8 cellular contexts compared by ENCODE assay signal in the genomic region with DNA sequence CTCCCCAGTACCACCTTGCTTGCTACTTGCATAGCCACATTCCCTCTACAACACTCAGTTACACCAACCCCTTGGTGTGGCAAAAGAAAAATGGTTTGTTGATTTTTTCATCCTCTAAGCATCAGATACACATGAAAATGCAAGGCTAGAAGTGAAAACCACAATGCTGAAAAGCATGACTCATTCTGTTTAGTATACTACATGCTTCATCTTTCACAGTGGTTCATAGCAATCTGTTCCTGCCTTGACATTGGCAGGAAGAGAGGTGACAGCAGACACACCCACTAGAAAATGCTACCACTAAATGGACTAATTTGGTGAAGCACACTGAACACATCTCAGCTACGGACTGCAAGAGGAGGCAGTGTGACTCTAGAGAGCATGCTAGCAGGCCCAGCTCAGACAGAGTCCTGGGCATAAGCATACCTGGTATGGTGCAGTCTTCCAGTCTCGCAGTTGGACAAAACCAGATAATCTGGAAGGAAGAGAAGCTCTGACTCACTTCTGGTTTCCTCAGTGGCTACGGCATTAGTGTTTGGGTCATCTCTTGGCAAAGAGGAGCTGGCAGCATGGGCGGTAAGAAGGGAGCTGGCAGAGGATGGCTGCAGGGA. TPM values are rescaled to one million over a fixed set of nuclear protein-coding genes. Genes with fewer than 3 reads are reported as not detected.
A peak's percentile ranks its signal among the peaks of the same experiment; 100 is the strongest.
DNase-seq lines count a peak whose midpoint lies in the region; ATAC-seq, FAIRE-seq and TF ChIP-seq lines count a peak whose summit lies in the region.

No MANE protein-coding gene starts in this region.

- no peak overlapping the region for H2AFZ ChIP-seq in SK-N-SH (ENCODE audit: low read depth)

- H3K36me3 ChIP-seq in heart left ventricle (peaks cover 0 to 62% (median 36%) of the 10 kb centered on the region in 9 donors), SK-N-SH (replicated peaks in 1 of 2; ENCODE audit: control insufficient read depth in 1 of 2, insufficient read depth in 2 of 2, low read length in 1 of 2) (no peaks in the 10 kb centered on the region), kidney (ENCODE audit: control insufficient read depth in 1 of 2, insufficient read depth in 2 of 2, low read length in 2 of 2) (no peaks in the 10 kb centered on the region)

- H4K20me1 ChIP-seq in SK-N-SH (ENCODE audit: insufficient read depth): no peaks in the 10 kb centered on the region

- TF ChIP-seq CTCF in heart left ventricle (IDR thresholded peaks at IDR 0.05): no peak
- TF ChIP-seq CTCF in SK-N-SH (IDR thresholded peaks at IDR 0.05): no peak
- TF ChIP-seq CTCF in kidney (IDR thresholded peaks at IDR 0.05; ENCODE audit: borderline replicate concordance, extremely low read depth, insufficient read depth): no peak

- 0 out of 4 replicates have a peak, but pooled peaks of 1 of the 2 experiments have one; percentile 23 for TF ChIP-seq EP300 in SK-N-SH (IDR thresholded peaks at IDR 0.05; ENCODE audit: borderline replicate concordance in 1 of 2, low read depth in 1 of 2, low read length in 1 of 2)

- CTCF ChIA-PET in SK-N-SH (lab: Yijun Ruan, JAX): interaction anchor here (0.5 to 1.1 kb wide), 2 partner anchors 36 to 938 kb away, joined by 3 to 5 read pairs; no protein-coding TSS in a partner anchor

- H3F3A ChIP-seq in SK-N-SH (replicated peaks; ENCODE audit: insufficient read depth): no peaks in the 10 kb centered on the region

- peak in 3 of 4 donors; percentile 45 to 58 (median 52) for ATAC-seq in heart left ventricle
- peak; percentile 88 for ATAC-seq in HG02852 (IDR thresholded peaks at IDR 0.05; ENCODE audit: unreplicated experiment)

- DNase-seq in heart left ventricle (no peak), cardiac septum (ENCODE audit: low spot score) (no peak), SK-N-SH (no peak), hepatic stellate cell (ENCODE audit: low spot score) (peak; percentile 34), GDM1 (lab: John Stamatoyannopoulos, UW) (no peak), kidney (no peak), NCI-H345 (lab: John Stamatoyannopoulos, UW) (no peak)

- peak overlapping the region; percentile 51; the same call in 1 of the 2 replicates for H3K4me2 ChIP-seq in SK-N-SH

- H3K27ac ChIP-seq in heart left ventricle (peak overlapping the region in 7 of 12 donors; percentile 20 to 48 (median 37)), SK-N-SH (ENCODE audit: low read depth in 2 of 2, low read length in 1 of 2) (peak overlapping the region in 1 of 2 experiments; percentile 49; a peak in 1 of 4 replicates), kidney (ENCODE audit: low read depth in 2 of 2, low read length in 2 of 2) (no peak overlapping the region)

- WGBS in heart left ventricle, 4 donors: 22 to 38% (median 29%) methylated on average over 4 of the region's 4 CpGs
- WGBS in SK-N-SH (ENCODE audit: low lambda C conversion rate): 9% methylated on average over 4 of the region's 4 CpGs

- POLR2A ChIA-PET in SK-N-SH (lab: Yijun Ruan, JAX): no interaction called here

- no peak for TF ChIP-seq POLR2A in heart left ventricle (IDR thresholded peaks at IDR 0.05)

- no peaks in the 10 kb centered on the region for H3K9me2 ChIP-seq in SK-N-SH

- peaks cover 0 to 43% (median 18%) of the 10 kb centered on the region in 12 donors for H3K4me1 ChIP-seq in heart left ventricle
- H3K4me1 ChIP-seq in SK-N-SH (ENCODE audit: control insufficient read depth in 1 of 2, insufficient read depth in 2 of 2, low read depth in 1 of 2, low read length in 1 of 2): no peaks in the 10 kb centered on the region
- H3K4me1 ChIP-seq in kidney (ENCODE audit: control insufficient read depth in 1 of 2, insufficient read depth in 1 of 2, low read depth in 1 of 2, low read length in 2 of 2): no peaks in the 10 kb centered on the region

- H3K9ac ChIP-seq in SK-N-SH (no peak overlapping the region), kidney (ENCODE audit: low read length in 2 of 2) (no peak overlapping the region)

- H3K27me3 ChIP-seq in heart left ventricle (no peaks in the 10 kb centered on the region), SK-N-SH (ENCODE audit: insufficient read depth) (no peaks in the 10 kb centered on the region)

- TF ChIP-seq RAD21 in SK-N-SH (IDR thresholded peaks at IDR 0.05; ENCODE audit: low read length): no peak

- intact Hi-C loops in heart left ventricle (cut with DNase I) (loop anchor here in 2 of 10 donors (5.0 kb wide), 1 partner anchor 34 kb away; no protein-coding TSS in a partner anchor), cardiac septum (cut with DNase I) (no loop called here), kidney (cut with DNase I) (no loop called here)

- FAIRE-seq in kidney (lab: Jason Lieb, UNC): no peak

- H3K4me3 ChIP-seq in heart left ventricle (no peak overlapping the region), SK-N-SH (ENCODE audit: low read depth in 2 of 2, low read length in 1 of 2) (no peak overlapping the region), kidney (ENCODE audit: low read length in 2 of 2) (no peak overlapping the region)

- no peaks in the 10 kb centered on the region for H3K9me3 ChIP-seq in heart left ventricle
- H3K9me3 ChIP-seq in SK-N-SH: no peaks in the 10 kb centered on the region
- H3K9me3 ChIP-seq in kidney (ENCODE audit: control insufficient read depth in 1 of 2, low read length in 2 of 2): no peaks in the 10 kb centered on the region

- H3K79me2 ChIP-seq in SK-N-SH (ENCODE audit: insufficient read depth): no peaks in the 10 kb centered on the region

TF ChIP-seq in SK-N-SH, 30 proteins besides CTCF, POLR2A, EP300 and RAD21:
- TF ChIP-seq, protein P1, sequence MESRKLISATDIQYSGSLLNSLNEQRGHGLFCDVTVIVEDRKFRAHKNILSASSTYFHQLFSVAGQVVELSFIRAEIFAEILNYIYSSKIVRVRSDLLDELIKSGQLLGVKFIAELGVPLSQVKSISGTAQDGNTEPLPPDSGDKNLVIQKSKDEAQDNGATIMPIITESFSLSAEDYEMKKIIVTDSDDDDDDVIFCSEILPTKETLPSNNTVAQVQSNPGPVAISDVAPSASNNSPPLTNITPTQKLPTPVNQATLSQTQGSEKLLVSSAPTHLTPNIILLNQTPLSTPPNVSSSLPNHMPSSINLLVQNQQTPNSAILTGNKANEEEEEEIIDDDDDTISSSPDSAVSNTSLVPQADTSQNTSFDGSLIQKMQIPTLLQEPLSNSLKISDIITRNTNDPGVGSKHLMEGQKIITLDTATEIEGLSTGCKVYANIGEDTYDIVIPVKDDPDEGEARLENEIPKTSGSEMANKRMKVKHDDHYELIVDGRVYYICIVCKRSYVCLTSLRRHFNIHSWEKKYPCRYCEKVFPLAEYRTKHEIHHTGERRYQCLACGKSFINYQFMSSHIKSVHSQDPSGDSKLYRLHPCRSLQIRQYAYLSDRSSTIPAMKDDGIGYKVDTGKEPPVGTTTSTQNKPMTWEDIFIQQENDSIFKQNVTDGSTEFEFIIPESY (IDR thresholded peaks at IDR 0.05; ENCODE audit: borderline replicate concordance, low read depth): no peak
- TF ChIP-seq, protein P2, sequence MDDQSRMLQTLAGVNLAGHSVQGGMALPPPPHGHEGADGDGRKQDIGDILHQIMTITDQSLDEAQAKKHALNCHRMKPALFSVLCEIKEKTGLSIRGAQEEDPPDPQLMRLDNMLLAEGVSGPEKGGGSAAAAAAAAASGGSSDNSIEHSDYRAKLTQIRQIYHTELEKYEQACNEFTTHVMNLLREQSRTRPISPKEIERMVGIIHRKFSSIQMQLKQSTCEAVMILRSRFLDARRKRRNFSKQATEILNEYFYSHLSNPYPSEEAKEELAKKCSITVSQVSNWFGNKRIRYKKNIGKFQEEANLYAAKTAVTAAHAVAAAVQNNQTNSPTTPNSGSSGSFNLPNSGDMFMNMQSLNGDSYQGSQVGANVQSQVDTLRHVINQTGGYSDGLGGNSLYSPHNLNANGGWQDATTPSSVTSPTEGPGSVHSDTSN (IDR thresholded peaks at IDR 0.05): peak; percentile 57
- peak; percentile 57 for TF ChIP-seq JUND (IDR thresholded peaks at IDR 0.05)
- peak; percentile 42 for TF ChIP-seq NFIC (IDR thresholded peaks at IDR 0.05; ENCODE audit: borderline replicate concordance)
- TF ChIP-seq FOSL2 (IDR thresholded peaks at IDR 0.05; ENCODE audit: borderline replicate concordance, low read depth): peak; percentile 34; the same call in 1 of the 2 replicates
- 0 out of 2 replicates have a peak, but pooled peaks have one; percentile 12 for TF ChIP-seq ELF1 (IDR thresholded peaks at IDR 0.05)
- TF ChIP-seq TAF1 (IDR thresholded peaks at IDR 0.05; ENCODE audit: borderline replicate concordance, low read depth, low read length): no peak
- no peak for TF ChIP-seq RFX5 (IDR thresholded peaks at IDR 0.05; ENCODE audit: low read length)
- no peak for TF ChIP-seq GABPA (IDR thresholded peaks at IDR 0.05; ENCODE audit: low read depth)
- peak; percentile 48 for TF ChIP-seq TCF12 (IDR thresholded peaks at IDR 0.05)

RNA-seq across cellular contexts. Expression of a gene that starts 38.0 kb away (rescaled TPM):
- total RNA-seq in heart left ventricle (10 to 100 TPM; 11.5 to 29.0 (median 18.6) TPM), cardiac septum (17.7 TPM), kidney (6.4 TPM)
- polyA plus RNA-seq in heart left ventricle (10 to 100 TPM in 1 of 2 donors, 1 to 10 TPM in 1; 7.2 to 12.3 TPM), SK-N-SH (2012; rRNA removed) (3.3 and 4.5 TPM in 2 replicates), kidney (ENCODE audit: insufficient read depth, low read depth, low replicate concordance) (0.95 TPM)
- polyA plus RNA-seq in SK-N-SH (2012; cell fraction: cytosol; rRNA removed): 1.3 and 3.2 TPM in 2 replicates
- polyA plus RNA-seq in SK-N-SH (2012; cell fraction: nucleus; rRNA removed): 8.1 and 12.0 TPM in 2 replicates

RNA-seq across cellular contexts. Expression of a gene that starts 49.8 kb away (rescaled TPM):
- total RNA-seq in heart left ventricle (10 to 100 TPM; 12.9 to 31.0 (median 23.6) TPM), cardiac septum (22.4 TPM), kidney (35.7 TPM)
- polyA plus RNA-seq in heart left ventricle (10 to 100 TPM; 13.7 to 31.9 TPM), SK-N-SH (2012; rRNA removed) (53.0 and 73.6 TPM in 2 replicates), kidney (ENCODE audit: insufficient read depth, low read depth, low replicate concordance) (21.7 TPM)
- polyA plus RNA-seq in SK-N-SH (2012; cell fraction: cytosol; rRNA removed): 65.2 and 81.9 TPM in 2 replicates
- 47.2 and 93.2 TPM in 2 replicates for polyA plus RNA-seq in SK-N-SH (2012; cell fraction: nucleus; rRNA removed)

RNA-seq across cellular contexts. Expression of a gene that starts 59.5 kb away (rescaled TPM):
- total RNA-seq in heart left ventricle (under 1 TPM in 1 of 9 donors, not detected in 8; 0.61 TPM), cardiac septum (not detected), kidney (0.28 TPM)
- polyA plus RNA-seq in heart left ventricle (not detected), SK-N-SH (2012; rRNA removed) (3.7 and 6.8 TPM in 2 replicates), kidney (ENCODE audit: insufficient read depth, low read depth, low replicate concordance) (not detected)
- polyA plus RNA-seq in SK-N-SH (2012; cell fraction: cytosol; rRNA removed): 3.3 and 5.0 TPM in 2 replicates
- polyA plus RNA-seq in SK-N-SH (2012; cell fraction: nucleus; rRNA removed): 3.9 and 4.4 TPM in 2 replicates

Comparison
In these comparisons a context has a peak if more than half of its experiments do, and no peak if none do; other contexts are left out.
1. H3K27ac ChIP-seq: peak in heart left ventricle (7 of 12); none in kidney (0 of 2).